Comparison of ENCODE assay signal across 15 cellular contexts in genomic region chr2:233919938-233920337, GRCh38. TPM values are rescaled to one million over a fixed set of nuclear protein-coding genes. Genes with fewer than 3 reads are reported as not detected.
DNase-seq lines count a peak whose midpoint lies in the region; ATAC-seq and TF ChIP-seq lines count a peak whose summit lies in the region.
"Had no signal": no experiment of that assay in that cellular context is flagged by ENCODE, and none has a peak within 500 bp of the region (broad histone marks: within the 10 kb centered on the region; RNA-seq: fewer than 3 reads in every experiment).

No MANE protein-coding gene starts in this region.

- H3K4me3 ChIP-seq in esophagus muscularis mucosa: no peak overlapping the region

- H3K9me3 ChIP-seq in esophagus muscularis mucosa: no peaks in the 10 kb centered on the region

- no peak for ATAC-seq in HG03354 (IDR thresholded peaks at IDR 0.05; ENCODE audit: poor library complexity, severe bottlenecking, unreplicated experiment)
- ATAC-seq: left ventricle myocardium superior had no signal

- H3K27me3 ChIP-seq in esophagus muscularis mucosa: peaks cover 0 to 25% (median 0%) of the 10 kb centered on the region in 4 donors

- DNase-seq in stimulated activated CD4-positive, alpha-beta T cell treated with anti-CD3 and anti-CD28 coated beads, Interleukin-1b, Interleukin-23, amount 100 ng/mL, for 48 hours: peak; percentile 26
- DNase-seq in stimulated activated CD4-positive, alpha-beta T cell treated with anti-CD3 and anti-CD28 coated beads, Interleukin-12 subunit alpha, Interleukin-12 subunit beta, amount 100 ng/mL, for 4 hours: no peak
- DNase-seq in RPMI7951 (ENCODE audit: low read depth): peak; percentile 70
- DNase-seq in esophagus muscularis mucosa (ENCODE audit: extremely low spot score): peak; percentile 53
- no peak for DNase-seq in NCI-H345 treated with DMSO at 0.1 percent for 48 hours (lab: John Stamatoyannopoulos, UW; ENCODE audit: unreplicated experiment)
- no peak for DNase-seq in activated T-helper 1 cell treated with anti-CD3 and anti-CD28 coated beads, Interleukin-12 subunit alpha, Interleukin-12 subunit beta, Interleukin-2, Interleukin-4 antibody, amounts not matched to agents 30 ng/mL and 10 ng/mL and 1 ng/mL, durations not matched to agents 14 hours and 24 hours and 36 hours (ENCODE audit: low spot score)
- no peak for DNase-seq in NCI-H748 treated with DMSO at 0.1 percent for 48 hours (lab: John Stamatoyannopoulos, UW)
- DNase-seq: activated CD4-positive, alpha-beta T cell treated with anti-CD3 and anti-CD28 coated beads for 1 hour; C1 segment of cervical spinal cord; GDM1; left ventricle myocardium superior; NCI-H1105; stimulated activated CD8-positive, alpha-beta memory T cell treated with anti-CD3 and anti-CD28 coated beads, Interleukin-4, amount 100 ng/mL, for 48 hours had no signal

- no peak overlapping the region for H3K27ac ChIP-seq in esophagus muscularis mucosa (replicated peaks in 1 of 4)

- no peak for TF ChIP-seq CTCF in esophagus muscularis mucosa (IDR thresholded peaks at IDR 0.05)

- intact Hi-C loops in esophagus muscularis mucosa (cut with DNase I): no loop called here
- intact Hi-C loops in activated T-helper 1 cell treated with anti-CD3 and anti-CD28 coated beads, Interleukin-12 subunit alpha, Interleukin-12 subunit beta, Interleukin-2, Interleukin-4 antibody, amounts not matched to agents 30 ng/mL and 10 ng/mL and 1 ng/mL, durations not matched to agents 14 hours and 24 hours and 36 hours (cut with micrococcal nuclease): no loop called here

- H3K9me3 Mint-ChIP-seq in activated T-helper 1 cell treated with anti-CD3 and anti-CD28 coated beads, Interleukin-12 subunit alpha, Interleukin-12 subunit beta, Interleukin-2, Interleukin-4 antibody, amounts not matched to agents 30 ng/mL and 10 ng/mL and 1 ng/mL, durations not matched to agents 14 hours and 24 hours and 36 hours: no peaks in the 10 kb centered on the region

- H3K4me1 Mint-ChIP-seq in activated T-helper 1 cell treated with anti-CD3 and anti-CD28 coated beads, Interleukin-12 subunit alpha, Interleukin-12 subunit beta, Interleukin-2, Interleukin-4 antibody, amounts not matched to agents 30 ng/mL and 10 ng/mL and 1 ng/mL, durations not matched to agents 14 hours and 24 hours and 36 hours (ENCODE audit: low read depth): peaks cover 7% of the 10 kb centered on the region

- H3K4me3 Mint-ChIP-seq in activated T-helper 1 cell treated with anti-CD3 and anti-CD28 coated beads, Interleukin-12 subunit alpha, Interleukin-12 subunit beta, Interleukin-2, Interleukin-4 antibody, amounts not matched to agents 30 ng/mL and 10 ng/mL and 1 ng/mL, durations not matched to agents 14 hours and 24 hours and 36 hours: no peak overlapping the region
- H3K4me3 Mint-ChIP-seq: activated naive CD8-positive, alpha-beta T cell had no signal

- no peaks in the 10 kb centered on the region for H3K36me3 ChIP-seq in esophagus muscularis mucosa

- WGBS in esophagus muscularis mucosa: 76% methylated on average over 3 of the region's 3 CpGs

- TF ChIP-seq POLR2A in esophagus muscularis mucosa (IDR thresholded peaks at IDR 0.05; ENCODE audit: low read depth): no peak

- TF ChIP-seq EP300 in esophagus muscularis mucosa (IDR thresholded peaks at IDR 0.05): no peak

- H3K27me3 Mint-ChIP-seq in activated T-helper 1 cell treated with anti-CD3 and anti-CD28 coated beads, Interleukin-12 subunit alpha, Interleukin-12 subunit beta, Interleukin-2, Interleukin-4 antibody, amounts not matched to agents 30 ng/mL and 10 ng/mL and 1 ng/mL, durations not matched to agents 14 hours and 24 hours and 36 hours (ENCODE audit: insufficient read depth): peaks cover 32% of the 10 kb centered on the region

- H3K27ac Mint-ChIP-seq in activated T-helper 1 cell treated with anti-CD3 and anti-CD28 coated beads, Interleukin-12 subunit alpha, Interleukin-12 subunit beta, Interleukin-2, Interleukin-4 antibody, amounts not matched to agents 30 ng/mL and 10 ng/mL and 1 ng/mL, durations not matched to agents 14 hours and 24 hours and 36 hours: no peak overlapping the region
- H3K27ac Mint-ChIP-seq: activated naive CD8-positive, alpha-beta T cell had no signal

- H3K36me3 Mint-ChIP-seq in activated T-helper 1 cell treated with anti-CD3 and anti-CD28 coated beads, Interleukin-12 subunit alpha, Interleukin-12 subunit beta, Interleukin-2, Interleukin-4 antibody, amounts not matched to agents 30 ng/mL and 10 ng/mL and 1 ng/mL, durations not matched to agents 14 hours and 24 hours and 36 hours (ENCODE audit: low read depth): no peaks in the 10 kb centered on the region
- H3K36me3 Mint-ChIP-seq: activated naive CD8-positive, alpha-beta T cell had no signal

- H3K4me1 ChIP-seq in esophagus muscularis mucosa: no peaks in the 10 kb centered on the region

RNA-seq across cellular contexts. Expression of gene TRPM8, which starts 2.8 kb away (rescaled TPM):
- total RNA-seq in RPMI7951 (2014; rRNA removed; shearing (Covaris generic)): 13.6 and 19.9 TPM in 2 replicates
- total RNA-seq in esophagus muscularis mucosa: not detected
- not detected in 2 replicates for total RNA-seq in activated T-helper 1 cell treated with anti-CD3 and anti-CD28 coated beads, Interleukin-12 subunit alpha, Interleukin-12 subunit beta, Interleukin-2, Interleukin-4 antibody, amounts not matched to agents 30 ng/mL and 10 ng/mL and 1 ng/mL, durations not matched to agents 14 hours and 24 hours and 36 hours
- total RNA-seq: left ventricle myocardium superior had no signal

Comparison
In these comparisons a context has a peak if more than half of its experiments do, and no peak if none do; other contexts are left out.
1. DNase-seq: peak in stimulated activated CD4-positive, alpha-beta T cell treated with anti-CD3 and anti-CD28 coated beads, Interleukin-1b, Interleukin-23, amount 100 ng/mL, for 48 hours (single experiment), RPMI7951 (single experiment) and esophagus muscularis mucosa (single experiment); none in stimulated activated CD4-positive, alpha-beta T cell treated with anti-CD3 and anti-CD28 coated beads, Interleukin-12 subunit alpha, Interleukin-12 subunit beta, amount 100 ng/mL, for 4 hours (single experiment), NCI-H345 treated with DMSO at 0.1 percent for 48 hours (single experiment), activated T-helper 1 cell treated with anti-CD3 and anti-CD28 coated beads, Interleukin-12 subunit alpha, Interleukin-12 subunit beta, Interleukin-2, Interleukin-4 antibody, amounts not matched to agents 30 ng/mL and 10 ng/mL and 1 ng/mL, durations not matched to agents 14 hours and 24 hours and 36 hours (single experiment) and NCI-H748 treated with DMSO at 0.1 percent for 48 hours (single experiment).
2. RNA of gene TRPM8, which starts 2.8 kb away (total RNA-seq): 13.6 to 19.9 TPM in RPMI7951; not detected in esophagus muscularis mucosa and not detected in activated T-helper 1 cell treated with anti-CD3 and anti-CD28 coated beads, Interleukin-12 subunit alpha, Interleukin-12 subunit beta, Interleukin-2, Interleukin-4 antibody, amounts not matched to agents 30 ng/mL and 10 ng/mL and 1 ng/mL, durations not matched to agents 14 hours and 24 hours and 36 hours; every median in the first group is over 10 times any median in the second.